ENCODE assay signal across 10 cellular contexts in the genomic region with DNA sequence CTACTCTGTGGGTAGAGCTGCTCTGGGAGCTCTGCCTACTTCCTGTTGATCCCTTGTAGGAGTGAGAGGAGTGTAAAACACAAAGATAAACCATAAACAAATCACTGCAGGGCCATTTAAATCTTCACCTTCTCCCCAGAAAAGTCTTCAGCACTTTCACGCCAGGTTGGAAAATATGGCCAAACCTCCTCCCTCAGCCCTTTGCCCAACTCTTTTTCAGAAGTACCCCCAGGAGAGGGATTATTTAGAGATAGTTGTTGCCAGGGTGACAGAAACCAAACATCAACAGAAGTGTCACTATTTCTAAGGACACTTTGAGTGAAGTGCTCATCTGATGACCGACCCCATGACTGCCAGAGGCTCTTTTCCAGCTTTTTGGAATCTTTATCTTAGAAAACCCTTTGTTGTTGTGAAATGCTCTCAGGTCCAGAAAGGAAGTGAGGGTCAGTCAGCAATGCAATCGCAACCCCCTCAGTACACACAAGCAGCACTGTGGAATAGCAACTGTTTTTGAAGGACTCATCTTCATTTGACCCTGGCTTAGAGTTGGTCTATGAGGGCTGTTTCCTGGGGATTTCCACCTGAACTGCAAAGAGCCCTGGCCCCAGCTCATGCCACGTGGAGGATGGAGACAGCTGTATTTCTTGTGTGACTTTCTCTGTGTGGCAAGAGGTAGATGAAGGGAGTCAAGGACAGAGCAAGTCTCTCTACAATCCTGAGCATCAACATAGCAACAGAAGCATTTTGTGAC. TPM values are rescaled to one million over a fixed set of nuclear protein-coding genes. Genes with fewer than 3 reads are reported as not detected.
DNase-seq lines count a peak whose midpoint lies in the region; ATAC-seq and TF ChIP-seq lines count a peak whose summit lies in the region.
"Had no signal": no experiment of that assay in that cellular context is flagged by ENCODE, and none has a peak within 500 bp of the region (broad histone marks: within the 10 kb centered on the region; RNA-seq: fewer than 3 reads in every experiment).

No MANE protein-coding gene starts in this region.

- H3K9ac ChIP-seq in MM.1S (ENCODE audit: low read length) (no peak overlapping the region), smooth muscle cell (ENCODE audit: low read depth) (peak overlapping the region; percentile 11)

- 47% methylated on average over 4 of the region's 4 CpGs for WGBS in smooth muscle cell (ENCODE audit: low lambda C conversion rate)

- H3K9me2 ChIP-seq in MM.1S (replicated peaks; ENCODE audit: insufficient read depth, low read length): no peaks in the 10 kb centered on the region

- peak in 2 of 3 experiments; percentile 29 to 35 for DNase-seq in NCI-H1417 (lab: John Stamatoyannopoulos, UW)
- no peak for DNase-seq in NCI-H1417 treated with DMSO at 0.1 percent for 48 hours (lab: John Stamatoyannopoulos, UW)
- DNase-seq in MM.1S: peak; percentile 69
- no peak for DNase-seq in endothelial cell (ENCODE audit: low spot score)
- DNase-seq in smooth muscle cell (lab: John Stamatoyannopoulos, UW; ENCODE audit: unreplicated experiment): no peak
- DNase-seq in activated effector memory CD4-positive, alpha-beta T cell treated with anti-CD3 and anti-CD28 coated beads, Interleukin-2, amount 50 U/mL, for 16 hours: no peak
- DNase-seq in inferior parietal cortex (ENCODE audit: extremely low spot score): no peak
- DNase-seq: activated CD4-positive, CD25-positive, alpha-beta regulatory T cell had no signal

- H3K27me3 Mint-ChIP-seq in endothelial cell (ENCODE audit: unreplicated experiment): peaks cover 5% of the 10 kb centered on the region

- H3K36me3 ChIP-seq in MM.1S (replicated peaks; ENCODE audit: insufficient read depth, low read length) (no peaks in the 10 kb centered on the region), smooth muscle cell (ENCODE audit: low read depth) (no peaks in the 10 kb centered on the region)

- no peaks in the 10 kb centered on the region for H4K20me1 ChIP-seq in MM.1S (ENCODE audit: insufficient read depth, low read length)
- H4K20me1 ChIP-seq in smooth muscle cell (ENCODE audit: low read depth): no peaks in the 10 kb centered on the region

- H3K4me3 Mint-ChIP-seq in endothelial cell (ENCODE audit: unreplicated experiment): peak overlapping the region; percentile 52

- H3K4me1 ChIP-seq in MM.1S (ENCODE audit: low read length): peaks cover 14% of the 10 kb centered on the region
- H3K4me1 ChIP-seq in smooth muscle cell (ENCODE audit: low read depth): peaks cover 14% of the 10 kb centered on the region

- no peaks in the 10 kb centered on the region for H3K36me3 Mint-ChIP-seq in endothelial cell (ENCODE audit: low read depth, unreplicated experiment)

- H3K9me3 ChIP-seq in MM.1S (replicated peaks; ENCODE audit: insufficient read depth, low read length) (no peaks in the 10 kb centered on the region), smooth muscle cell (replicated peaks; ENCODE audit: low read depth) (no peaks in the 10 kb centered on the region)

- H3F3A ChIP-seq in MM.1S (ENCODE audit: insufficient read depth, low read length) (no peaks in the 10 kb centered on the region), smooth muscle cell (ENCODE audit: low read depth) (no peaks in the 10 kb centered on the region)

- H3K27ac ChIP-seq in MM.1S (ENCODE audit: low read length) (peak overlapping the region; percentile 32; the same call in 1 of the 2 replicates), smooth muscle cell (ENCODE audit: low read depth) (peak overlapping the region; percentile 51)
- H3K27ac ChIP-seq: epithelial cell of prostate had no signal

- H3K27ac Mint-ChIP-seq in endothelial cell (ENCODE audit: unreplicated experiment): peak overlapping the region; percentile 72

- no peak for TF ChIP-seq CTCF in MM.1S (IDR thresholded peaks at IDR 0.05; ENCODE audit: low read length)
- TF ChIP-seq CTCF in endothelial cell (IDR thresholded peaks at IDR 0.05; ENCODE audit: unreplicated experiment): no peak
- TF ChIP-seq CTCF in smooth muscle cell (IDR thresholded peaks at IDR 0.05; ENCODE audit: borderline replicate concordance, insufficient read depth, poor library complexity, severe bottlenecking): no peak

- H3K4me3 ChIP-seq in MM.1S (ENCODE audit: low read length): no peak overlapping the region
- H3K4me3 ChIP-seq in smooth muscle cell: no peak overlapping the region

- peak overlapping the region; percentile 4; the same call in 1 of the 2 replicates for H3K4me2 ChIP-seq in MM.1S (ENCODE audit: low read depth, low read length)
- peak overlapping the region; percentile 52 for H3K4me2 ChIP-seq in smooth muscle cell

- peak overlapping the region; percentile 27 for H2AFZ ChIP-seq in MM.1S (ENCODE audit: low read length)
- peak overlapping the region; percentile 5 for H2AFZ ChIP-seq in smooth muscle cell (ENCODE audit: low read depth)

- H3K27me3 ChIP-seq in MM.1S (replicated peaks; ENCODE audit: insufficient read depth, low read length) (no peaks in the 10 kb centered on the region), smooth muscle cell (ENCODE audit: low read depth) (no peaks in the 10 kb centered on the region)

- no peaks in the 10 kb centered on the region for H3K9me3 Mint-ChIP-seq in endothelial cell (ENCODE audit: unreplicated experiment)

- H3K79me2 ChIP-seq in MM.1S (ENCODE audit: low read length) (no peaks in the 10 kb centered on the region), smooth muscle cell (ENCODE audit: low read depth) (no peaks in the 10 kb centered on the region)

- H3K4me1 Mint-ChIP-seq in endothelial cell (ENCODE audit: unreplicated experiment): peaks cover 11% of the 10 kb centered on the region

- no peak for ATAC-seq in HG02642 (IDR thresholded peaks at IDR 0.05; ENCODE audit: poor library complexity, unreplicated experiment)

RNA-seq across cellular contexts. Expression of gene PPP1R21, which starts 24.6 kb away (rescaled TPM):
- total RNA-seq in endothelial cell (ENCODE audit: unreplicated experiment) (15.8 TPM), smooth muscle cell (16.1 and 18.4 TPM in 2 replicates)
- polyA plus RNA-seq in smooth muscle cell: 11.5 and 15.7 TPM in 2 replicates

Comparison
In these comparisons a context has a peak if more than half of its experiments do, and no peak if none do; other contexts are left out.
1. DNase-seq: peak in NCI-H1417 (2 of 3) and MM.1S (single experiment); none in NCI-H1417 treated with DMSO at 0.1 percent for 48 hours (single experiment), endothelial cell (single experiment), smooth muscle cell (single experiment), activated effector memory CD4-positive, alpha-beta T cell treated with anti-CD3 and anti-CD28 coated beads, Interleukin-2, amount 50 U/mL, for 16 hours (single experiment) and inferior parietal cortex (single experiment).